10 cellular contexts compared by ENCODE assay signal in the genomic region with DNA sequence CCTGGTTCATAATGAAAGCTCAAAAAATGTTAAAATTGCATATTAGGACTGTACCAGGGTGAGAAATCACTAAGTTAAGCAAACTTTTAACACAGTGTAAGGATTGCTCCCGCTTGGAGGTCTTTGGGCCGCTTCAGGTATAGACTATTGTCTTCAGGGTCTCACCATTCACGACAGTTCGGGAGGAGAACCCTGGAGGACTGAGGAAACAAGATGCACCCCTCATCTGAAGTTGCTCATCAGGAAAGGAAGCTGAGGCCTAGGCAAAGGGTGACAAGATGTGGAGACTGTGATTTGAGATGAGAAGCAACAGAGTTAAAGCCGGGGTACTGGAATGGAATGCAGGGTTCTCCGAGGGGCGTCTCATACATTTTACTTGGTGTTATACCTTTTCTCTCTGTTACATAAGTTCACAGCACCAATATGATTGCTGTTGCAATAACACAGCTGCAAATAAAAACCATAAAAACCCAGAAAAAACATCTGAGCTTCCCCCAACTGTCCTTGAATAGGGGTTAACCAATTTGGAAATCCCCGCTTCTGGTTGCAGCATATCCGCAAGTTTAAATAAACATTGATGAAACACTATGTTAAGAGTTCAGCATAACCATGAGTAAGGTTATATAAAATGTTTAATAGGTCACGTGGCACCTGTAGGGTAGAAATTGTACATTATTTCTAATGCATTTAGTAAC.
DNase-seq lines count a peak whose midpoint lies in the region; ATAC-seq lines count a peak whose summit lies in the region.
"Had no signal": no experiment of that assay in that cellular context is flagged by ENCODE, and none has a peak within 500 bp of the region (broad histone marks: within the 10 kb centered on the region; RNA-seq: fewer than 3 reads in every experiment).

No MANE protein-coding gene starts in this region.

- H3K4me1 Mint-ChIP-seq in stimulated activated effector memory CD8-positive, alpha-beta T cell treated with anti-CD3 and anti-CD28 coated beads, Interleukin-12 subunit alpha, Interleukin-12 subunit beta, amount 100 ng/mL, for 72 hours = peaks cover 18% of the 10 kb centered on the region

- no peak overlapping the region for H3K27ac Mint-ChIP-seq in stimulated activated effector memory CD8-positive, alpha-beta T cell treated with anti-CD3 and anti-CD28 coated beads, Interleukin-12 subunit alpha, Interleukin-12 subunit beta, amount 100 ng/mL, for 72 hours
- H3K27ac Mint-ChIP-seq: progenitor cell of endocrine pancreas had no signal

- H3K4me3 Mint-ChIP-seq in stimulated activated effector memory CD8-positive, alpha-beta T cell treated with anti-CD3 and anti-CD28 coated beads, Interleukin-12 subunit alpha, Interleukin-12 subunit beta, amount 100 ng/mL, for 72 hours = peak overlapping the region; percentile 36

- ATAC-seq in HG03520 (IDR thresholded peaks at IDR 0.05; ENCODE audit: unreplicated experiment) = peak; percentile 24
- ATAC-seq in stimulated activated effector memory CD8-positive, alpha-beta T cell treated with anti-CD3 and anti-CD28 coated beads, Interleukin-12 subunit alpha, Interleukin-12 subunit beta, amount 100 ng/mL, for 72 hours = peak; percentile 67

- H3K36me3 Mint-ChIP-seq in stimulated activated effector memory CD8-positive, alpha-beta T cell treated with anti-CD3 and anti-CD28 coated beads, Interleukin-12 subunit alpha, Interleukin-12 subunit beta, amount 100 ng/mL, for 72 hours = no peaks in the 10 kb centered on the region

- no peaks in the 10 kb centered on the region for H3K9me3 Mint-ChIP-seq in stimulated activated effector memory CD8-positive, alpha-beta T cell treated with anti-CD3 and anti-CD28 coated beads, Interleukin-12 subunit alpha, Interleukin-12 subunit beta, amount 100 ng/mL, for 72 hours

- peak; percentile 50 for DNase-seq in NK-92 treated with Interleukin-12 subunit alpha and Interleukin-12 subunit beta, amount 100 ng/mL, for 24 hours (lab: John Stamatoyannopoulos, UW)
- no peak for DNase-seq in NK-92 (lab: John Stamatoyannopoulos, UW; ENCODE audit: unreplicated experiment)
- DNase-seq in amniotic epithelial cell (ENCODE audit: low read depth) = peak; percentile 76
- no peak for DNase-seq in stimulated activated effector memory CD8-positive, alpha-beta T cell treated with anti-CD3 and anti-CD28 coated beads, Interleukin-12 subunit alpha, Interleukin-12 subunit beta, amount 100 ng/mL, for 72 hours (ENCODE audit: low spot score in 2 of 2)
- no peak for DNase-seq in pons (ENCODE audit: low spot score)
- no peak for DNase-seq in activated effector memory CD4-positive, alpha-beta T cell treated with anti-CD3 and anti-CD28 coated beads, Interleukin-2, amount 50 U/mL, for 16 hours
- DNase-seq in globus pallidus (ENCODE audit: low spot score) = no peak
- DNase-seq: KG1 had no signal

Comparison
In these comparisons a context has a peak if more than half of its experiments do, and no peak if none do; other contexts are left out.
1. DNase-seq: peak in NK-92 treated with Interleukin-12 subunit alpha and Interleukin-12 subunit beta, amount 100 ng/mL, for 24 hours (single experiment) and amniotic epithelial cell (single experiment); none in NK-92 (single experiment), stimulated activated effector memory CD8-positive, alpha-beta T cell treated with anti-CD3 and anti-CD28 coated beads, Interleukin-12 subunit alpha, Interleukin-12 subunit beta, amount 100 ng/mL, for 72 hours (0 of 2), pons (single experiment), activated effector memory CD4-positive, alpha-beta T cell treated with anti-CD3 and anti-CD28 coated beads, Interleukin-2, amount 50 U/mL, for 16 hours (single experiment) and globus pallidus (single experiment).